ENCODE assay signal across 11 cellular contexts in the genomic region with DNA sequence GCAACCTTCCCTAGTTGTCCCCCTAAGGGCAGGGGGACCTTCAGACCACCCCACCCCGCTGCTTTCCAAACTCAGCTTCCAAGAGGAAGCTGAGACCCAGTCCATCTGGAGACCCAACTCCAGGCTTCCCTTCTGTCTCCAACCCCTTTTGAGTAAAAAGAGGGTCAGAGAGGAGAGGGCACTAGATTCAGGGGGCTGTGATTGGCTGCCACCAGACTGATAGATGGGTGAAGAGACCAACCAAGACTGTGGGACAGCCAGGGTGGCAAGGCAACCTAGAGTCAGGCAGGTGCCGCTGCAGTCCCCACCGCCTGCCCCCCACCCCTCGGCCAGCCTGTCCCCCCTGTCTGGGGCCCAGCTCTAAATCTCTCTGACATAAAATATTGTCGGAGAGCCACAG.
DNase-seq lines count a peak whose midpoint lies in the region; ATAC-seq and TF ChIP-seq lines count a peak whose summit lies in the region.
"Had no signal": no experiment of that assay in that cellular context is flagged by ENCODE, and none has a peak within 500 bp of the region (broad histone marks: within the 10 kb centered on the region; RNA-seq: fewer than 3 reads in every experiment).

No MANE protein-coding gene starts in this region.

- TF ChIP-seq POLR2A in testis (IDR thresholded peaks at IDR 0.05): no peak

- DNase-seq in stimulated activated CD4-positive, alpha-beta T cell treated with anti-CD3 and anti-CD28 coated beads, Interleukin-1b, Interleukin-23, amount 100 ng/mL, for 48 hours: peak; percentile 31
- no peak for DNase-seq in stimulated activated CD4-positive, alpha-beta T cell treated with anti-CD3 and anti-CD28 coated beads, Interleukin-4, amount 100 ng/mL, for 24 hours
- peak; percentile 23 for DNase-seq in activated B cell treated with CpG ODN at 0.5 μM for 24 hours
- peak; percentile 38 for DNase-seq in germinal center (ENCODE audit: low spot score)
- DNase-seq in mammary epithelial cell: no peak
- no peak for DNase-seq in NCI-H1694 treated with DMSO at 0.1 percent for 48 hours (lab: John Stamatoyannopoulos, UW)
- DNase-seq in testis: no peak
- DNase-seq in nucleus accumbens (lab: John Stamatoyannopoulos, UW): no peak
- DNase-seq: kidney glomerular epithelial cell, Right ventricle myocardium superior had no signal

- 93% methylated on average over 2 of the region's 5 CpGs for WGBS in mammary epithelial cell (ENCODE audit: low coverage, missing lambda C conversion rate)
- WGBS in testis, 2 donors: 61 to 67% methylated on average over 5 of the region's 5 CpGs

- no peak overlapping the region for H3K9ac ChIP-seq in mammary epithelial cell (ENCODE audit: insufficient read depth, low read length)

- POLR2A ChIA-PET in activated B cell treated with CpG ODN at 0.5 μM for 24 hours (lab: Charles Lee): interaction anchor here (0.7 to 1.4 kb wide), 2 partner anchors 16 to 91 kb away, joined by 3 to 4 read pairs; no protein-coding TSS in a partner anchor

- H3K4me3 Mint-ChIP-seq in activated B cell treated with CpG ODN at 0.5 μM for 24 hours: peak overlapping the region; percentile 85

- no peaks in the 10 kb centered on the region for H4K20me1 ChIP-seq in mammary epithelial cell (ENCODE audit: insufficient read depth, low read length)

- no peak overlapping the region for H3K27ac ChIP-seq in mammary epithelial cell (ENCODE audit: insufficient read depth, low read depth, low read length)
- H3K27ac ChIP-seq in testis: no peak overlapping the region
- H3K27ac ChIP-seq: prostate gland had no signal

- in situ Hi-C loops in mammary epithelial cell (cut with MboI; ENCODE audit: low sequenced_read_pairs in 2 of 2): no loop called here

- H3K4me2 ChIP-seq in mammary epithelial cell (ENCODE audit: insufficient read depth, low read depth, low read length): no peak overlapping the region

- H3K4me1 ChIP-seq in mammary epithelial cell (ENCODE audit: insufficient read depth, low read length) (peaks cover 6% of the 10 kb centered on the region), testis (peaks cover 19% of the 10 kb centered on the region)
- H3K4me1 ChIP-seq: prostate gland had no signal

- intact Hi-C loops in activated B cell treated with CpG ODN at 0.5 μM for 24 hours (cut with micrococcal nuclease): loop anchor here (5.0 kb wide), 1 partner anchor 91 kb away; the partner anchor contains the start of gene SDK2
- intact Hi-C loops in mammary epithelial cell (cut with micrococcal nuclease): no loop called here
- intact Hi-C loops in testis (cut with DNase I; ENCODE audit: low total_unique reads): no loop called here

- H3K27me3 ChIP-seq in mammary epithelial cell (ENCODE audit: insufficient read depth, low read length) (no peaks in the 10 kb centered on the region), testis (no peaks in the 10 kb centered on the region)

- peak overlapping the region; percentile 76 for H3K27ac Mint-ChIP-seq in activated B cell treated with CpG ODN at 0.5 μM for 24 hours

- H2AFZ ChIP-seq in mammary epithelial cell (ENCODE audit: low read depth, low read length): no peak overlapping the region

- H3K4me1 Mint-ChIP-seq in activated B cell treated with CpG ODN at 0.5 μM for 24 hours: peaks cover 46% of the 10 kb centered on the region

- dilution Hi-C loops in mammary epithelial cell (cut with HindIII; ENCODE audit: low sequenced_read_pairs): no loop called here

- no TSS peak for BruUV-seq in mammary epithelial cell (replicated peaks; lab: Mats Ljungman, UMichigan)

- peak; percentile 65 for ATAC-seq in activated B cell treated with CpG ODN at 0.5 μM for 24 hours (ENCODE audit: low read depth)

- H3K79me2 ChIP-seq in mammary epithelial cell (ENCODE audit: insufficient read depth, low read length): no peaks in the 10 kb centered on the region

- H3K9me3 Mint-ChIP-seq in activated B cell treated with CpG ODN at 0.5 μM for 24 hours: peaks cover 3% of the 10 kb centered on the region

- H3K4me3 ChIP-seq in mammary epithelial cell (replicated peaks in 1 of 3; ENCODE audit: insufficient read depth in 1 of 3, low read depth in 2 of 3, low read length in 3 of 3): no peak overlapping the region
- H3K4me3 ChIP-seq in testis: no peak overlapping the region
- H3K4me3 ChIP-seq: prostate gland had no signal

- no peaks in the 10 kb centered on the region for H3K36me3 ChIP-seq in mammary epithelial cell (ENCODE audit: insufficient read depth, low read length)
- H3K36me3 ChIP-seq in testis (ENCODE audit: low read depth, missing control alignments): no peaks in the 10 kb centered on the region
- H3K36me3 ChIP-seq: prostate gland had no signal

- CTCF ChIA-PET in activated B cell treated with CpG ODN at 0.5 μM for 24 hours (lab: Charles Lee) (no interaction called here), mammary epithelial cell (lab: Charles Lee; ENCODE audit: low non-redundant PET) (interaction anchor here (0.6 kb wide), 1 partner anchor 12 kb away, joined by 3 read pairs; no protein-coding TSS in a partner anchor)

- H3K27me3 Mint-ChIP-seq in activated B cell treated with CpG ODN at 0.5 μM for 24 hours: no peaks in the 10 kb centered on the region

- H3K36me3 Mint-ChIP-seq in activated B cell treated with CpG ODN at 0.5 μM for 24 hours (ENCODE audit: low read depth): peaks cover 2% of the 10 kb centered on the region

- TF ChIP-seq CTCF in activated B cell treated with CpG ODN at 0.5 μM for 24 hours (IDR thresholded peaks at IDR 0.05) (no peak), mammary epithelial cell (conservative IDR thresholded peaks at IDR 0.05 in 1 of 2, IDR thresholded peaks at IDR 0.05 in 1 of 2; ENCODE audit: extremely low read depth in 1 of 2, insufficient read depth in 1 of 2, low read depth in 1 of 2, low read length in 2 of 2) (no peak), testis (IDR thresholded peaks at IDR 0.05) (no peak)

- H3K9me3 ChIP-seq in mammary epithelial cell (replicated peaks; ENCODE audit: insufficient read depth, low read length) (no peaks in the 10 kb centered on the region), testis (no peaks in the 10 kb centered on the region)
- H3K9me3 ChIP-seq: prostate gland had no signal

Comparison
In these comparisons a context has a peak if more than half of its experiments do, and no peak if none do; other contexts are left out.
1. DNase-seq: peak in stimulated activated CD4-positive, alpha-beta T cell treated with anti-CD3 and anti-CD28 coated beads, Interleukin-1b, Interleukin-23, amount 100 ng/mL, for 48 hours (single experiment), activated B cell treated with CpG ODN at 0.5 μM for 24 hours (single experiment) and germinal center (single experiment); none in stimulated activated CD4-positive, alpha-beta T cell treated with anti-CD3 and anti-CD28 coated beads, Interleukin-4, amount 100 ng/mL, for 24 hours (single experiment), mammary epithelial cell (single experiment), NCI-H1694 treated with DMSO at 0.1 percent for 48 hours (single experiment), testis (single experiment) and nucleus accumbens (0 of 56).